ENCODE assay signal across 8 cellular contexts in the genomic region with DNA sequence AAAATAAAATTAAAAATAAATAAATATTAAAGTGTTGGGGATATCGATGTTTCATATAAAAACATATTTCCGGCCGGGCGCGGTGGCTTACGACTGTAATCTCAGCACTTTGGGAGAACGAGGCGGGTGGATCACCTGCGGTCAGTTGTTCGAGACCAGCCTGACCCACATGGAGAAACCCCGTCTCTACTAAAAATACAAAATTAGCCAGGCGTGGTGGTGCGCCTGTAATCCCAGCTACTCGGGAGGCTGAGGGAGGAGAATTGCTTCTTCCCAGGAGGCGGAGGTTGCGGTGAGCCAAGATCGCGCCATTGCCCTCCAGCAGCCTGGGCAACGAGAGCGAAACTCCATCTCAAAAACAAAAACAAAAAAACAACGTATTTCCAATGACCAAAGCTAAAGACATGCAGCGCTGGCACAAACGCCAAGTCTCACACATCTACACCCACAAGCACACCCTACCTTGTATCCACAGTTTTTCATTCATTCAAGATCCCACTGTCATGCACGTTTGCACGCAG. TPM values are rescaled to one million over a fixed set of nuclear protein-coding genes. Genes with fewer than 3 reads are reported as not detected.
DNase-seq lines count a peak whose midpoint lies in the region; ATAC-seq and TF ChIP-seq lines count a peak whose summit lies in the region.

No MANE protein-coding gene starts in this region.

- peak overlapping the region; percentile 98 for H2AFZ ChIP-seq in neuronal stem cell (ENCODE audit: low read length)

- H2BK15ac ChIP-seq in neuronal stem cell (ENCODE audit: low read length), result no peak overlapping the region

- peak overlapping the region; percentile 90 for H3K9ac ChIP-seq in neuronal stem cell (ENCODE audit: low read depth, low read length, poor library complexity)

- H3K9me3 ChIP-seq in CD8-positive, alpha-beta T cell (ENCODE audit: low read length), result peaks cover 5% of the 10 kb centered on the region
- H3K9me3 ChIP-seq in Peyer's patch, result peaks cover 0 to 14% (median 2%) of the 10 kb centered on the region in 4 donors
- peaks cover 12 to 60% of the 10 kb centered on the region in 2 donors for H3K9me3 ChIP-seq in neuronal stem cell (replicated peaks in 1 of 2; ENCODE audit: control insufficient read depth in 2 of 2, insufficient read depth in 1 of 2, low read depth in 1 of 2, low read length in 2 of 2)

- H3K14ac ChIP-seq in neuronal stem cell (ENCODE audit: low read length), result no peak overlapping the region

- H3K27me3 ChIP-seq in CD8-positive, alpha-beta T cell (ENCODE audit: insufficient read depth, low read length), result no peaks in the 10 kb centered on the region
- H3K27me3 ChIP-seq in Peyer's patch (no peaks in the 10 kb centered on the region), neuronal stem cell (ENCODE audit: control insufficient read depth in 3 of 3, insufficient read depth in 3 of 3, low read depth in 1 of 3, low read length in 3 of 3) (no peaks in the 10 kb centered on the region)

- peak overlapping the region; percentile 90 for H2BK5ac ChIP-seq in neuronal stem cell (ENCODE audit: low read length)

- peak overlapping the region; percentile 29 for H3K23ac ChIP-seq in neuronal stem cell (ENCODE audit: low read depth, low read length, poor library complexity)

- H3K18ac ChIP-seq in neuronal stem cell (ENCODE audit: low read length), result no peak overlapping the region

- peak overlapping the region; percentile 71 for H3K27ac ChIP-seq in CD8-positive, alpha-beta T cell (ENCODE audit: low read depth, low read length)
- H3K27ac ChIP-seq in Peyer's patch, result peak overlapping the region; percentile 75 to 95 (median 82)
- H3K27ac ChIP-seq in neuronal stem cell (replicated peaks; ENCODE audit: low read length), result no peak overlapping the region

- no peak for DNase-seq in CD8-positive, alpha-beta T cell
- peak in 1 of 3 donors; percentile 17 for DNase-seq in Peyer's patch
- DNase-seq in endothelial cell (ENCODE audit: low spot score), result no peak
- no peak for DNase-seq in neuronal stem cell (ENCODE audit: low spot score)
- DNase-seq in NCI-H69 (lab: John Stamatoyannopoulos, UW), result no peak
- no peak for DNase-seq in NCI-H1048 (lab: John Stamatoyannopoulos, UW)
- no peak for DNase-seq in NCI-H1930 (lab: John Stamatoyannopoulos, UW)

- POLR2A ChIA-PET in CD8-positive, alpha-beta T cell (lab: Charles Lee), result interaction anchor here (1.0 to 2.0 kb wide), 7 partner anchors 40 to 977 kb away, joined by 3 to 21 read pairs (median 3); partner anchors contain the start of genes ZNF527, ZNF540, ZNF566 and ZNF571

- ATAC-seq in CD8-positive, alpha-beta T cell, result no peak
- no peak for ATAC-seq in GM21723 (IDR thresholded peaks at IDR 0.05; ENCODE audit: unreplicated experiment)

- no peak overlapping the region for H2AK5ac ChIP-seq in neuronal stem cell (ENCODE audit: low read depth, low read length)

- no peak for TF ChIP-seq POLR2A in Peyer's patch (IDR thresholded peaks at IDR 0.05)

- TF ChIP-seq CTCF in CD8-positive, alpha-beta T cell (IDR thresholded peaks at IDR 0.05), result no peak
- TF ChIP-seq CTCF in Peyer's patch (IDR thresholded peaks at IDR 0.05) (no peak), endothelial cell (IDR thresholded peaks at IDR 0.05; ENCODE audit: unreplicated experiment) (no peak)

- H2BK12ac ChIP-seq in neuronal stem cell (ENCODE audit: low read length), result no peak overlapping the region

- H3K4me1 ChIP-seq in CD8-positive, alpha-beta T cell (ENCODE audit: insufficient read depth, low read length), result peaks cover 17% of the 10 kb centered on the region
- H3K4me1 ChIP-seq in Peyer's patch, result peaks cover 0 to 10% (median 5%) of the 10 kb centered on the region in 4 donors
- H3K4me1 ChIP-seq in neuronal stem cell (ENCODE audit: control insufficient read depth in 2 of 2, insufficient read depth in 1 of 2, low read depth in 1 of 2, low read length in 2 of 2), result peaks cover 0 to 2% of the 10 kb centered on the region in 2 donors

- H3K9me3 Mint-ChIP-seq in CD8-positive, alpha-beta T cell, result peaks cover 9% of the 10 kb centered on the region
- H3K9me3 Mint-ChIP-seq in endothelial cell (ENCODE audit: unreplicated experiment), result peaks cover 20% of the 10 kb centered on the region

- intact Hi-C loops in CD8-positive, alpha-beta T cell (cut with DNase I, micrococcal nuclease), result loop anchor here (2.0 to 5.0 kb wide), 8 partner anchors 441 to 1088 kb away; partner anchors contain the start of genes SIPA1L3 (in 1 of the 2), WDR87 (in 1 of the 2), ZFP14 (in 1 of the 2) and ZNF345 (in 1 of the 2)

- peak overlapping the region; percentile 88 for H3K4me3 ChIP-seq in CD8-positive, alpha-beta T cell (ENCODE audit: low read depth, low read length)
- H3K4me3 ChIP-seq in Peyer's patch (peak overlapping the region; percentile 54 to 88 (median 72)), neuronal stem cell (ENCODE audit: low read length in 2 of 2) (peak overlapping the region; percentile 62 to 88)

- H3K4me3 Mint-ChIP-seq in CD8-positive, alpha-beta T cell, result peak overlapping the region; percentile 93
- H3K4me3 Mint-ChIP-seq in endothelial cell (ENCODE audit: unreplicated experiment), result peak overlapping the region; percentile 91

- H3K4me1 Mint-ChIP-seq in CD8-positive, alpha-beta T cell (ENCODE audit: low read depth), result peaks cover 41% of the 10 kb centered on the region
- H3K4me1 Mint-ChIP-seq in endothelial cell (ENCODE audit: unreplicated experiment), result peaks cover 22% of the 10 kb centered on the region

- CTCF ChIA-PET in CD8-positive, alpha-beta T cell (lab: Charles Lee), result interaction anchor here (0.6 kb wide), 1 partner anchor 98 kb away, joined by 3 read pairs; no protein-coding TSS in a partner anchor

- H4K8ac ChIP-seq in neuronal stem cell (ENCODE audit: low read depth, low read length), result no peak overlapping the region

- H3K27me3 Mint-ChIP-seq in CD8-positive, alpha-beta T cell (ENCODE audit: low read depth), result no peaks in the 10 kb centered on the region
- H3K27me3 Mint-ChIP-seq in endothelial cell (ENCODE audit: unreplicated experiment), result peaks cover 17% of the 10 kb centered on the region

- H3K36me3 ChIP-seq in CD8-positive, alpha-beta T cell (ENCODE audit: insufficient read depth, low read length), result peaks cover 24% of the 10 kb centered on the region
- H3K36me3 ChIP-seq in Peyer's patch (peaks cover 0 to 13% (median 0%) of the 10 kb centered on the region in 3 donors), neuronal stem cell (replicated peaks in 1 of 2; ENCODE audit: control insufficient read depth in 2 of 2, insufficient read depth in 2 of 2, low read length in 2 of 2) (peaks cover 8 to 49% of the 10 kb centered on the region in 2 donors)

- peak overlapping the region; percentile 94 for H3K27ac Mint-ChIP-seq in CD8-positive, alpha-beta T cell
- H3K27ac Mint-ChIP-seq in endothelial cell (ENCODE audit: unreplicated experiment), result peak overlapping the region; percentile 70

- H2BK120ac ChIP-seq in neuronal stem cell (ENCODE audit: low read depth, low read length), result no peak overlapping the region

- H3K79me1 ChIP-seq in neuronal stem cell (ENCODE audit: low read depth, low read length), result peaks cover 4% of the 10 kb centered on the region

- H3K36me3 Mint-ChIP-seq in CD8-positive, alpha-beta T cell, result peaks cover 47% of the 10 kb centered on the region
- H3K36me3 Mint-ChIP-seq in endothelial cell (ENCODE audit: low read depth, unreplicated experiment), result peaks cover 36% of the 10 kb centered on the region

- no peak overlapping the region for H4K91ac ChIP-seq in neuronal stem cell (ENCODE audit: low read depth, low read length, poor library complexity)

- no peak overlapping the region for H3K4ac ChIP-seq in neuronal stem cell (ENCODE audit: low read length)

- H3K4me2 ChIP-seq in neuronal stem cell (ENCODE audit: insufficient read depth, low read length, poor library complexity, severe bottlenecking), result peak overlapping the region; percentile 54

- WGBS in neuronal stem cell (ENCODE audit: extremely low coverage in 2 of 2, insufficient read length in 2 of 2, insufficient replicate concordance in 1 of 2), 2 donors, result 100% methylated on average over 1 of the region's 25 CpGs; no CpG with 5 or more reads in 1 of the 2 donors

RNA-seq across cellular contexts. Expression of gene ZNF569, which starts 0.9 kb away (rescaled TPM):
- 10 to 100 TPM; 11.2 to 11.8 TPM for total RNA-seq in CD8-positive, alpha-beta T cell
- 1 to 10 TPM; 1.1 to 3.5 (median 1.4) TPM for total RNA-seq in Peyer's patch
- total RNA-seq in endothelial cell (ENCODE audit: unreplicated experiment), result 4.7 TPM
- 11.2 TPM for polyA plus RNA-seq in neuronal stem cell (2013, experiment 1 of 2)
- polyA plus RNA-seq in neuronal stem cell (2013, experiment 2 of 2), result 12.2 TPM

RNA-seq across cellular contexts. Expression of gene ZNF570, which starts 2.8 kb away (rescaled TPM):
- total RNA-seq in CD8-positive, alpha-beta T cell, result 10 to 100 TPM; 17.8 to 19.8 TPM
- 1 to 10 TPM; 3.0 to 6.6 (median 4.9) TPM for total RNA-seq in Peyer's patch
- total RNA-seq in endothelial cell (ENCODE audit: unreplicated experiment), result 9.5 TPM
- polyA plus RNA-seq in neuronal stem cell (2013, experiment 1 of 2), result 4.2 TPM
- 4.6 TPM for polyA plus RNA-seq in neuronal stem cell (2013, experiment 2 of 2)

RNA-seq across cellular contexts. Expression of gene ZNF793, which starts 40.4 kb away (rescaled TPM):
- total RNA-seq in CD8-positive, alpha-beta T cell, result 1 to 10 TPM; 2.4 to 3.3 TPM
- total RNA-seq in Peyer's patch (10 to 100 TPM in 1 of 4 donors, 1 to 10 TPM in 3; 1.6 to 15.7 (median 5.0) TPM), endothelial cell (ENCODE audit: unreplicated experiment) (10.9 TPM)
- polyA plus RNA-seq in neuronal stem cell (2013, experiment 1 of 2), result 8.9 TPM
- 9.4 TPM for polyA plus RNA-seq in neuronal stem cell (2013, experiment 2 of 2)
